In the genomic region with DNA sequence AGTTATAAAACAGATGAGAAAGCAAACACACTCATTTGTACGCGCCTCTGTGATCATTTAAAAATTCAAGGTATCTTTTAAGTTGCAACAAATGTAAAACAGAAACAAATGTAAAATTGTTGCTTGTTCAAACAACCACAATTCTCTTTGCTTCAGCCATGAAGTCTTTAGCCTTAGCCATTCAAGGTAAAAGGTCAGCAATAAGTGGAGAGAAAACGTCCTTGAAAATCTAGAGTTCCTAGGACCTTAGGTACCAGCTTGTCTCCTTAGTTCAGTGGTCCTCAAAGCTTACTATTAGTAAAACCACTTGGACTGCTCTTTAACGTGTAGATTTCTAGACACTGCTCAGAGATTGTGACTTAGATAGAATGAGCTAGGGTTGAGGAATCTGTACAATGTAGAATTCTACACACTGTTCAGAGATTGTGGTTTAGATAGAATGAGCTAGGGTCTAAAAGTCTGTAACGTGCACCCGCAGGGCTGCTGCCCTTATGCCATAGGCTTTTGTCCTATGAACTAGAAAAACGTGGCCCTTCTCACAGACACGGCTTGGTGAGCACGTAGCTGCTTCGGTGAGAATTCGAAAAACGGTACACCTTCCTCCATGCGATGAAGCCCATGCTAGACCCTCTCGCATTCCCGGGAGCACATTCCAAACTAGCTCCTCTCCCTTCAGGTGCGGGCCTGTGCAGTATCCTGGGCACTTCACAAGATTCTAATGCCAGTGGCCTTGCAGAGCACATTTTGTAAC, we compare ENCODE assay signal across 8 cellular contexts. TPM values are rescaled to one million over a fixed set of nuclear protein-coding genes. Genes with fewer than 3 reads are reported as not detected.
DNase-seq lines count a peak whose midpoint lies in the region; ATAC-seq and TF ChIP-seq lines count a peak whose summit lies in the region.

No MANE protein-coding gene starts in this region.

- H3K27me3 ChIP-seq in transverse colon, result no peaks in the 10 kb centered on the region
- no peaks in the 10 kb centered on the region for H3K27me3 ChIP-seq in prostate gland (replicated peaks; ENCODE audit: insufficient read depth)

- TF ChIP-seq CTCF in fibroblast of villous mesenchyme (IDR thresholded peaks at IDR 0.05; ENCODE audit: insufficient read depth, low read depth, low read length) (no peak), transverse colon (IDR thresholded peaks at IDR 0.05) (no peak), prostate gland (IDR thresholded peaks at IDR 0.05) (no peak), GM13976 (IDR thresholded peaks at IDR 0.05; ENCODE audit: borderline replicate concordance, control extremely low read depth, extremely low read depth, insufficient read depth, missing control alignments) (no peak)

- H3K27ac ChIP-seq in transverse colon (peak overlapping the region; percentile 81 to 93 (median 88)), prostate gland (no peak overlapping the region)

- intact Hi-C loops in transverse colon (cut with DNase I; ENCODE audit: low total_unique reads), result no loop called here
- intact Hi-C loops in prostate gland (cut with DNase I), result no loop called here

- H3K4me3 Mint-ChIP-seq in T-helper 1 cell treated with Interleukin-12 subunit alpha and Interleukin-12 subunit beta and Interleukin-4 antibody, amounts not matched to agents 30 μg/mL and 1 μg/mL, for 36 hours, result peak overlapping the region; percentile 95

- H3K4me3 ChIP-seq in fibroblast of villous mesenchyme (ENCODE audit: low read depth, low read length) (no peak overlapping the region), transverse colon (peak overlapping the region in 2 of 4 donors; percentile 35 to 64), prostate gland (no peak overlapping the region)

- H3K9me3 ChIP-seq in transverse colon, result no peaks in the 10 kb centered on the region
- H3K9me3 ChIP-seq in prostate gland, result no peaks in the 10 kb centered on the region

- no peaks in the 10 kb centered on the region for H3K9me3 Mint-ChIP-seq in T-helper 1 cell treated with Interleukin-12 subunit alpha and Interleukin-12 subunit beta and Interleukin-4 antibody, amounts not matched to agents 30 μg/mL and 1 μg/mL, for 36 hours

- H3K27ac Mint-ChIP-seq in T-helper 1 cell treated with Interleukin-12 subunit alpha and Interleukin-12 subunit beta and Interleukin-4 antibody, amounts not matched to agents 30 μg/mL and 1 μg/mL, for 36 hours, result peak overlapping the region; percentile 96

- no peak for ATAC-seq in HG03342 (IDR thresholded peaks at IDR 0.05; ENCODE audit: unreplicated experiment)

- 79 to 82% methylated on average over 4 to 16 of the region's 16 CpGs for WGBS in transverse colon (ENCODE audit: low coverage in 1 of 2), 2 donors
- WGBS in prostate gland, result 80% methylated on average over 16 of the region's 16 CpGs

- DNase-seq in activated CD4-positive, alpha-beta T cell treated with anti-CD3 and anti-CD28 coated beads for 48 hours, result peak; percentile 55
- no peak for DNase-seq in activated CD4-positive, alpha-beta T cell treated with anti-CD3 and anti-CD28 coated beads, Interleukin-2, amount 50 U/mL, for 1 hour
- peak; percentile 19 for DNase-seq in fibroblast of villous mesenchyme (ENCODE audit: low read depth)
- DNase-seq in transverse colon, result peak; percentile 26
- no peak for DNase-seq in prostate gland (ENCODE audit: low spot score)
- DNase-seq in GM13976 (ENCODE audit: low spot score), result no peak

- no peaks in the 10 kb centered on the region for H3K27me3 Mint-ChIP-seq in T-helper 1 cell treated with Interleukin-12 subunit alpha and Interleukin-12 subunit beta and Interleukin-4 antibody, amounts not matched to agents 30 μg/mL and 1 μg/mL, for 36 hours (ENCODE audit: low read depth)

- H3K4me1 Mint-ChIP-seq in T-helper 1 cell treated with Interleukin-12 subunit alpha and Interleukin-12 subunit beta and Interleukin-4 antibody, amounts not matched to agents 30 μg/mL and 1 μg/mL, for 36 hours (ENCODE audit: low read depth), result peaks cover 46% of the 10 kb centered on the region

- H3K36me3 ChIP-seq in transverse colon (no peaks in the 10 kb centered on the region), prostate gland (no peaks in the 10 kb centered on the region)

- TF ChIP-seq POLR2A in transverse colon (IDR thresholded peaks at IDR 0.05) (no peak), prostate gland (IDR thresholded peaks at IDR 0.05) (no peak)

- H3K4me1 ChIP-seq in transverse colon (peaks cover 0 to 42% (median 27%) of the 10 kb centered on the region in 4 donors), prostate gland (replicated peaks) (no peaks in the 10 kb centered on the region)

- TF ChIP-seq EP300 in transverse colon (IDR thresholded peaks at IDR 0.05; ENCODE audit: low read depth), result no peak

- in situ Hi-C loops in transverse colon (cut with MboI; ENCODE audit: low pct_ligation_motif_present in 1 of 4, low pct_unique_long_range_greater_than_20kb in 1 of 4, low sequenced_read_pairs in 3 of 4) (loop anchor here in 1 of 4 donors (25.0 kb wide), 1 partner anchor 524 kb away; no protein-coding TSS in a partner anchor), GM13976 (cut with MboI; ENCODE audit: low sequenced_read_pairs, unreplicated experiment) (no loop called here)

- H3K36me3 Mint-ChIP-seq in T-helper 1 cell treated with Interleukin-12 subunit alpha and Interleukin-12 subunit beta and Interleukin-4 antibody, amounts not matched to agents 30 μg/mL and 1 μg/mL, for 36 hours (ENCODE audit: low read depth), result peaks cover 38% of the 10 kb centered on the region

RNA-seq across cellular contexts. Expression of gene PLAC8, which starts 1.7 kb away (rescaled TPM):
- 1.3 TPM in 1 of 2 replicates, not detected in the other for total RNA-seq in fibroblast of villous mesenchyme
- total RNA-seq in transverse colon, result 100 to 1,000 TPM in 3 of 4 donors, 10 to 100 TPM in 1; 27.3 to 569 (median 401) TPM
- total RNA-seq in prostate gland, result 1 to 10 TPM; 2.6 to 3.9 TPM

Comparison
In these comparisons a context has a peak if more than half of its experiments do, and no peak if none do; other contexts are left out.
1. DNase-seq: peak in activated CD4-positive, alpha-beta T cell treated with anti-CD3 and anti-CD28 coated beads for 48 hours (single experiment), fibroblast of villous mesenchyme (single experiment) and transverse colon (single experiment); none in activated CD4-positive, alpha-beta T cell treated with anti-CD3 and anti-CD28 coated beads, Interleukin-2, amount 50 U/mL, for 1 hour (single experiment), prostate gland (single experiment) and GM13976 (single experiment).
2. H3K27ac ChIP-seq: peak in transverse colon (4 of 4); none in prostate gland (0 of 2).
3. RNA of gene PLAC8, which starts 1.7 kb away (total RNA-seq): 27.3 to 569 TPM in transverse colon; 2.6 to 3.9 TPM in prostate gland and 1.3 TPM in fibroblast of villous mesenchyme; every median in the first group is over 4 times any median in the second.